Comparison of ENCODE assay signal across 14 cellular contexts in genomic region chr1:179031855-179032513, GRCh38. TPM values are rescaled to one million over a fixed set of nuclear protein-coding genes. Genes with fewer than 3 reads are reported as not detected.
A peak's percentile ranks its signal among the peaks of the same experiment; 100 is the strongest.
DNase-seq lines count a peak whose midpoint lies in the region; ATAC-seq and TF ChIP-seq lines count a peak whose summit lies in the region.
"Had no signal": no experiment of that assay in that cellular context is flagged by ENCODE, and none has a peak within 500 bp of the region (broad histone marks: within the 10 kb centered on the region; RNA-seq: fewer than 3 reads in every experiment).

No MANE protein-coding gene starts in this region.

- peaks cover 47% of the 10 kb centered on the region for H3F3A ChIP-seq in DOHH2 (ENCODE audit: control insufficient read depth, insufficient read depth)

- no peaks in the 10 kb centered on the region for H4K20me1 ChIP-seq in DOHH2 (ENCODE audit: control insufficient read depth, insufficient read depth, low read depth, low read length)

- ATAC-seq in GM21381 (IDR thresholded peaks at IDR 0.05; ENCODE audit: unreplicated experiment) (no peak), GM18873 (IDR thresholded peaks at IDR 0.05; ENCODE audit: low FRiP score, unreplicated experiment) (no peak), GM18907 (IDR thresholded peaks at IDR 0.05; ENCODE audit: unreplicated experiment) (no peak)
- no peak for ATAC-seq in stimulated activated naive CD8-positive, alpha-beta T cell treated with anti-CD3 and anti-CD28 coated beads, Interleukin-15, Interleukin-2, amounts not matched to agents 100 U/mL and 50 U/mL, for 24 hours

- H3K27me3 ChIP-seq in DOHH2 (ENCODE audit: control insufficient read depth, low read length) (no peaks in the 10 kb centered on the region), MG63 (no peaks in the 10 kb centered on the region)

- H3K36me3 ChIP-seq in DOHH2 (ENCODE audit: control insufficient read depth, low read length) (no peaks in the 10 kb centered on the region), MG63 (peaks cover 3% of the 10 kb centered on the region; the same call in 1 of the 2 replicates)

- H3K9me3 ChIP-seq in DOHH2 (ENCODE audit: control insufficient read depth, insufficient read depth, low read length) (no peaks in the 10 kb centered on the region), MG63 (no peaks in the 10 kb centered on the region)

- H3K4me1 ChIP-seq in DOHH2 (ENCODE audit: control insufficient read depth, low read length) = peaks cover 100% of the 10 kb centered on the region

- no peaks in the 10 kb centered on the region for H3K9me2 ChIP-seq in DOHH2 (replicated peaks; ENCODE audit: control insufficient read depth, low read length)

- peak overlapping the region; percentile 91 for H3K4me2 ChIP-seq in DOHH2 (ENCODE audit: low read length)

- TF ChIP-seq CTCF in DOHH2 (IDR thresholded peaks at IDR 0.05; ENCODE audit: low read depth, low read length, poor library complexity, severe bottlenecking) = no peak

- H3K4me3 ChIP-seq in DOHH2 (ENCODE audit: low read length) (peak overlapping the region; percentile 95), MG63 (no peak overlapping the region)
- H3K4me3 ChIP-seq: SK-N-MC had no signal

- DNase-seq in MG63 = peak; percentile 36
- peak; percentile 35 for DNase-seq in amniotic epithelial cell (ENCODE audit: low read depth)
- peak; percentile 69 for DNase-seq in kidney tubule cell (ENCODE audit: low spot score)
- DNase-seq in stimulated activated naive CD8-positive, alpha-beta T cell treated with anti-CD3 and anti-CD28 coated beads, Interleukin-15, Interleukin-2, amounts not matched to agents 100 U/mL and 50 U/mL, for 24 hours = no peak
- DNase-seq: activated CD4-positive, alpha-beta memory T cell treated with anti-CD3 and anti-CD28 coated beads for 36 hours; activated naive CD4-positive, alpha-beta T cell treated with anti-CD3 and anti-CD28 coated beads, Interleukin-2, amount 50 U/mL, for 16 hours; NCI-H1436; NCI-H69 had no signal

- H3K27ac ChIP-seq in DOHH2 (ENCODE audit: low read depth, low read length) = peak overlapping the region; percentile 91
- H3K27ac ChIP-seq: C4-2B, SK-N-MC had no signal

- H3K79me2 ChIP-seq in DOHH2 (ENCODE audit: control insufficient read depth, low read length) = peaks cover 100% of the 10 kb centered on the region

RNA-seq across cellular contexts. Expression of gene FAM20B, which starts 6.3 kb away (rescaled TPM):
- total RNA-seq in MG63 (2014; rRNA removed; shearing (Covaris generic); ENCODE audit: low replicate concordance) = 29.6 and 33.2 TPM in 2 replicates

RNA-seq across cellular contexts. Expression of gene TOR3A, which starts 49.9 kb away (rescaled TPM):
- 56.3 and 102 TPM in 2 replicates for total RNA-seq in MG63 (2014; rRNA removed; shearing (Covaris generic); ENCODE audit: low replicate concordance)
